In the genomic region with DNA sequence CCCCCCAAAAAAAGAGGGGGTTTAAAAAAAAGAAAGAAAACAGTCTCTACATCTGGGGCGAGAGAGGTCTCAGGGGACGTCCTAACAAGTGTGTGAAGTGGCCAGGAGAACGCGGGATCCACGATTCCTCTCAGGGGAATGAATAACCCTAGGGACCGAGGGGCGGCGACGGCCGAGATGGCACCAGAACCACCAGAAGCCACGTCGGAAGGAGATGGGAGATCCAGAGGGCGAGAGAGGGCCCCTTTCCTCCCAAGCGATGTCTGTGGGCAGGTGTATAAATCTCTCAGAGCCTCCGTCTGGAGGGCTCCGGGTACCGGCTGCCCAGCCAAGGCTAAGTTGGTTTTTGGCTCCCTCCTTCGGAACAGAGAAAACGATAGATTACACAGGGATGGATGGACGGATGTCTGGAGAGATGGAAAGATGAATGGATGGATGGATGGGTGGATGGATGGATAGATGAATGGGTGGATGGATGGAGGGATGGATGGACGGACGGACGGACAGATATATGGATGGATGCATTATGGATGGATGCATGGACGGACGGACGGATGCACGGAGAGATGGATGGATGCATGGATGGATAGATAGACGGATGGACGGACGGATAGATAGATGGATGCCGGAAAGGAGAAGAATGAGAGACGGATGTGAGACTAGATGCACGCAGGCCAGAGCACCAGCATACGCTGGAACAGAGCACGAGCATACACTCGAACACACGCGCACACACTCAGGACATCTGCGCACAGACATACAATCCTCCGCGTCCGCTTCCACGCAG, we compare ENCODE assay signal across 8 cellular contexts. TPM values are rescaled to one million over a fixed set of nuclear protein-coding genes. Genes with fewer than 3 reads are reported as not detected.
DNase-seq lines count a peak whose midpoint lies in the region; ATAC-seq and TF ChIP-seq lines count a peak whose summit lies in the region.

No MANE protein-coding gene starts in this region.

- no peaks in the 10 kb centered on the region for H3K9me3 ChIP-seq in osteoblast (ENCODE audit: low read depth, low read length)

- H3K4me3 Mint-ChIP-seq in activated CD8-positive, alpha-beta T cell treated with anti-CD3 and anti-CD28 coated beads, Interleukin-2, amount 10 ng/mL, durations not matched to agents 7 days and 5 days, result peak overlapping the region; percentile 81

- H3K4me1 ChIP-seq in osteoblast (ENCODE audit: insufficient read depth, low read length), result peaks cover 15% of the 10 kb centered on the region

- H3K27me3 ChIP-seq in osteoblast (ENCODE audit: insufficient read depth, low read length), result peaks cover 15% of the 10 kb centered on the region

- H3K4me1 Mint-ChIP-seq in activated CD8-positive, alpha-beta T cell treated with anti-CD3 and anti-CD28 coated beads, Interleukin-2, amount 10 ng/mL, durations not matched to agents 7 days and 5 days (ENCODE audit: low read depth), result peaks cover 28% of the 10 kb centered on the region

- no peak overlapping the region for H3K27ac Mint-ChIP-seq in activated CD8-positive, alpha-beta T cell treated with anti-CD3 and anti-CD28 coated beads, Interleukin-2, amount 10 ng/mL, durations not matched to agents 7 days and 5 days

- H3K4me3 ChIP-seq in osteoblast (ENCODE audit: insufficient read depth, low read length), result peak overlapping the region; percentile 80

- TF ChIP-seq CTCF in AG09319 (IDR thresholded peaks at IDR 0.05; ENCODE audit: low read depth, low read length), result peak; percentile 40
- peak; percentile 16 for TF ChIP-seq CTCF in osteoblast (IDR thresholded peaks at IDR 0.05; ENCODE audit: extremely low read depth, low read depth, low read length)

- DNase-seq in AG09319 (ENCODE audit: extremely low read depth, low read depth) (no peak), HEK293T (ENCODE audit: extremely low spot score) (peak; percentile 21), fibroblast of peridontal ligament (ENCODE audit: extremely low read depth) (peak; percentile 32), osteoblast (ENCODE audit: insufficient read length, low spot score, missing footprints) (no peak)
- DNase-seq in activated CD8-positive, alpha-beta T cell treated with anti-CD3 and anti-CD28 coated beads, Interleukin-2, amount 10 ng/mL, durations not matched to agents 7 days and 5 days, result no peak

- POLR2A ChIA-PET in HEK293T (lab: Yijun Ruan, JAX), result no interaction called here
- POLR2A ChIA-PET in activated CD8-positive, alpha-beta T cell treated with anti-CD3 and anti-CD28 coated beads, Interleukin-2, amount 10 ng/mL, durations not matched to agents 7 days and 5 days (lab: Charles Lee), result interaction anchor here (0.9 kb wide), 1 partner anchor 53 kb away, joined by 3 read pairs; no protein-coding TSS in a partner anchor

- no peaks in the 10 kb centered on the region for H3K36me3 ChIP-seq in osteoblast (ENCODE audit: insufficient read depth, low read length)

- H4K20me1 ChIP-seq in osteoblast (ENCODE audit: insufficient read depth, low read length), result no peaks in the 10 kb centered on the region

- no peak overlapping the region for H3K27ac ChIP-seq in osteoblast (ENCODE audit: low read depth, low read length)

- CTCF ChIA-PET in HEK293T (lab: Yijun Ruan, JAX), result no interaction called here
- CTCF ChIA-PET in activated CD8-positive, alpha-beta T cell treated with anti-CD3 and anti-CD28 coated beads, Interleukin-2, amount 10 ng/mL, durations not matched to agents 7 days and 5 days (lab: Charles Lee), result no interaction called here

- H3K36me3 Mint-ChIP-seq in activated CD8-positive, alpha-beta T cell treated with anti-CD3 and anti-CD28 coated beads, Interleukin-2, amount 10 ng/mL, durations not matched to agents 7 days and 5 days (ENCODE audit: low read depth), result no peaks in the 10 kb centered on the region

- peaks cover 69% of the 10 kb centered on the region for H3K27me3 Mint-ChIP-seq in activated CD8-positive, alpha-beta T cell treated with anti-CD3 and anti-CD28 coated beads, Interleukin-2, amount 10 ng/mL, durations not matched to agents 7 days and 5 days (ENCODE audit: low read depth)

- H3K9me3 Mint-ChIP-seq in activated CD8-positive, alpha-beta T cell treated with anti-CD3 and anti-CD28 coated beads, Interleukin-2, amount 10 ng/mL, durations not matched to agents 7 days and 5 days (ENCODE audit: insufficient read depth), result no peaks in the 10 kb centered on the region

- no peak for ATAC-seq in activated CD8-positive, alpha-beta T cell treated with anti-CD3 and anti-CD28 coated beads, Interleukin-2, amount 10 ng/mL, durations not matched to agents 7 days and 5 days
- no peak for ATAC-seq in HG02642 (IDR thresholded peaks at IDR 0.05; ENCODE audit: poor library complexity, unreplicated experiment)
- ATAC-seq in GM18870 (IDR thresholded peaks at IDR 0.05; ENCODE audit: unreplicated experiment), result no peak
- no peak for ATAC-seq in GM19351 (IDR thresholded peaks at IDR 0.05; ENCODE audit: unreplicated experiment)

- H2AFZ ChIP-seq in osteoblast (ENCODE audit: low read length), result peak overlapping the region; percentile 6

- peak overlapping the region; percentile 99 for H3K4me2 ChIP-seq in osteoblast (ENCODE audit: insufficient read depth, low read length)

- no peaks in the 10 kb centered on the region for H3K79me2 ChIP-seq in osteoblast (ENCODE audit: insufficient read depth, low read length)

TF ChIP-seq in HEK293T, 16 proteins besides CTCF, POLR2A, EP300 and RAD21:
- TF ChIP-seq L3MBTL2 (conservative IDR thresholded peaks at IDR 0.05), result no peak
- TF ChIP-seq NFRKB (IDR thresholded peaks at IDR 0.05), result no peak
- TF ChIP-seq ZNF384 (IDR thresholded peaks at IDR 0.05), result no peak
- no peak for TF ChIP-seq FOXA1 (IDR thresholded peaks at IDR 0.05)
- no peak for TF ChIP-seq SP1 (IDR thresholded peaks at IDR 0.05)
- TF ChIP-seq LEF1 (IDR thresholded peaks at IDR 0.05; ENCODE audit: borderline replicate concordance), result no peak
- peak; percentile 86 for TF ChIP-seq CTBP1 (IDR thresholded peaks at IDR 0.05; ENCODE audit: borderline replicate concordance)
- no peak for TF ChIP-seq TARDBP (IDR thresholded peaks at IDR 0.05)
- TF ChIP-seq, protein P1, sequence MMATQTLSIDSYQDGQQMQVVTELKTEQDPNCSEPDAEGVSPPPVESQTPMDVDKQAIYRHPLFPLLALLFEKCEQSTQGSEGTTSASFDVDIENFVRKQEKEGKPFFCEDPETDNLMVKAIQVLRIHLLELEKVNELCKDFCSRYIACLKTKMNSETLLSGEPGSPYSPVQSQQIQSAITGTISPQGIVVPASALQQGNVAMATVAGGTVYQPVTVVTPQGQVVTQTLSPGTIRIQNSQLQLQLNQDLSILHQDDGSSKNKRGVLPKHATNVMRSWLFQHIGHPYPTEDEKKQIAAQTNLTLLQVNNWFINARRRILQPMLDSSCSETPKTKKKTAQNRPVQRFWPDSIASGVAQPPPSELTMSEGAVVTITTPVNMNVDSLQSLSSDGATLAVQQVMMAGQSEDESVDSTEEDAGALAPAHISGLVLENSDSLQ (IDR thresholded peaks at IDR 0.05), result peak; percentile 27; the same call in 1 of the 2 replicates

RNA-seq across cellular contexts. Expression of a gene that starts 1.6 kb away (rescaled TPM):
- 1 to 10 TPM; 1.2 to 1.5 TPM for total RNA-seq in activated CD8-positive, alpha-beta T cell treated with anti-CD3 and anti-CD28 coated beads, Interleukin-2, amount 10 ng/mL, durations not matched to agents 7 days and 5 days
- total RNA-seq in osteoblast, result 12.7 and 15.9 TPM in 2 replicates

Comparison
In these comparisons a context has a peak if more than half of its experiments do, and no peak if none do; other contexts are left out.
1. DNase-seq: peak in HEK293T (single experiment) and fibroblast of peridontal ligament (single experiment); none in AG09319 (single experiment), activated CD8-positive, alpha-beta T cell treated with anti-CD3 and anti-CD28 coated beads, Interleukin-2, amount 10 ng/mL, durations not matched to agents 7 days and 5 days (single experiment) and osteoblast (single experiment).